In genomic region chr2:26767894-26768487, GRCh38 we compare ENCODE assay signal across 17 cellular contexts. TPM values are rescaled to one million over a fixed set of nuclear protein-coding genes. Genes with fewer than 3 reads are reported as not detected.
DNase-seq lines count a peak whose midpoint lies in the region; ATAC-seq and TF ChIP-seq lines count a peak whose summit lies in the region.
"Had no signal": no experiment of that assay in that cellular context is flagged by ENCODE, and none has a peak within 500 bp of the region (broad histone marks: within the 10 kb centered on the region; RNA-seq: fewer than 3 reads in every experiment).

No MANE protein-coding gene starts in this region.

- H4K12ac ChIP-seq in trophoblast cell (ENCODE audit: low read depth, low read length) = no peak overlapping the region

- peaks cover 10% of the 10 kb centered on the region for H3K79me2 ChIP-seq in trophoblast cell (ENCODE audit: control insufficient read depth, insufficient read depth, low read length, poor library complexity)

- H3K36me3 Mint-ChIP-seq in CD4-positive, alpha-beta T cell (ENCODE audit: low read depth) = peaks cover 25% of the 10 kb centered on the region

- intact Hi-C loops in CD4-positive, alpha-beta T cell (cut with DNase I, micrococcal nuclease) = loop anchor here in 1 of 2 experiments (10.0 kb wide), 1 partner anchor 1127 kb away; the partner anchor contains the start of genes BABAM2 and RBKS

- H3K23ac ChIP-seq in trophoblast cell (ENCODE audit: low read length) = no peak overlapping the region

- H3K4me2 ChIP-seq in trophoblast cell (ENCODE audit: low read length) = no peak overlapping the region
- H3K4me2 ChIP-seq: KMS-11 had no signal

- H3K4me1 Mint-ChIP-seq in CD4-positive, alpha-beta T cell (ENCODE audit: low read depth) = peaks cover 76% of the 10 kb centered on the region

- no peaks in the 10 kb centered on the region for H3K9me3 Mint-ChIP-seq in CD4-positive, alpha-beta T cell
- H3K9me3 Mint-ChIP-seq: activated CD4-positive, alpha-beta T cell treated with anti-CD3 and anti-CD28 coated beads, Interleukin-2, amount 10 ng/mL, durations not matched to agents 24 days and 14 days; nephron had no signal

- no peak for ATAC-seq in CD4-positive, alpha-beta T cell (ENCODE audit: poor library complexity)
- ATAC-seq in GM21529 (IDR thresholded peaks at IDR 0.05; ENCODE audit: unreplicated experiment) (no peak), HG02981 (IDR thresholded peaks at IDR 0.05; ENCODE audit: unreplicated experiment) (no peak)
- ATAC-seq: gastroesophageal sphincter had no signal

- no peak overlapping the region for H2AFZ ChIP-seq in trophoblast cell (ENCODE audit: insufficient read depth, low read length, poor library complexity)
- H2AFZ ChIP-seq: GM23248 had no signal

- CTCF ChIA-PET in CD4-positive, alpha-beta T cell (lab: Charles Lee) = no interaction called here

- H2BK12ac ChIP-seq in trophoblast cell (ENCODE audit: low read length) = no peak overlapping the region

- POLR2A ChIA-PET in CD4-positive, alpha-beta T cell (lab: Charles Lee) = no interaction called here

- no peak overlapping the region for H4K91ac ChIP-seq in trophoblast cell (ENCODE audit: low read depth, low read length)

- no peak for TF ChIP-seq CTCF in CD4-positive, alpha-beta T cell (IDR thresholded peaks at IDR 0.05)
- no peak for TF ChIP-seq CTCF in tibial nerve (IDR thresholded peaks at IDR 0.05)

- no peaks in the 10 kb centered on the region for H3K27me3 ChIP-seq in CD4-positive, alpha-beta T cell (ENCODE audit: control insufficient read depth, insufficient read depth, low read length)
- H3K27me3 ChIP-seq in trophoblast cell (ENCODE audit: insufficient read depth, low read length) = no peaks in the 10 kb centered on the region
- H3K27me3 ChIP-seq in tibial nerve = no peaks in the 10 kb centered on the region
- H3K27me3 ChIP-seq: gastroesophageal sphincter had no signal

- H3K14ac ChIP-seq in trophoblast cell (ENCODE audit: low read length) = no peak overlapping the region

- H3K36me3 ChIP-seq in trophoblast cell (ENCODE audit: control insufficient read depth in 1 of 2, insufficient read depth in 2 of 2, low read length in 2 of 2) = peaks cover 0 to 4% of the 10 kb centered on the region in 2 experiments
- H3K36me3 ChIP-seq in tibial nerve = no peaks in the 10 kb centered on the region
- H3K36me3 ChIP-seq: gastroesophageal sphincter had no signal

- no peak overlapping the region for H2BK5ac ChIP-seq in trophoblast cell (ENCODE audit: low read depth, low read length, poor library complexity)

- no peak for TF ChIP-seq EP300 in tibial nerve (IDR thresholded peaks at IDR 0.05)

- H4K8ac ChIP-seq in trophoblast cell (ENCODE audit: low read depth, low read length) = no peak overlapping the region

- WGBS in trophoblast cell (ENCODE audit: extremely low coverage, insufficient coverage, insufficient read length) = no CpG with 5 or more reads among the region's 5 CpGs
- WGBS in tibial nerve, 2 donors = 90 to 96% methylated on average over 5 of the region's 5 CpGs

- no peak overlapping the region for H2BK120ac ChIP-seq in trophoblast cell (ENCODE audit: insufficient read depth, low read length, poor library complexity)

- H3K9me3 ChIP-seq in CD4-positive, alpha-beta T cell (ENCODE audit: control insufficient read depth, low read length) = no peaks in the 10 kb centered on the region
- H3K9me3 ChIP-seq in trophoblast cell (ENCODE audit: insufficient read depth, low read depth, low read length) = no peaks in the 10 kb centered on the region
- no peaks in the 10 kb centered on the region for H3K9me3 ChIP-seq in tibial nerve
- H3K9me3 ChIP-seq: gastroesophageal sphincter had no signal

- H3K9ac ChIP-seq in trophoblast cell (ENCODE audit: low read length) = no peak overlapping the region
- H3K9ac ChIP-seq: GM23248, KMS-11 had no signal

- H3K4me3 ChIP-seq in trophoblast cell (ENCODE audit: low read depth, low read length) = no peak overlapping the region
- no peak overlapping the region for H3K4me3 ChIP-seq in tibial nerve
- H3K4me3 ChIP-seq: gastroesophageal sphincter, GM23248 had no signal

- peak overlapping the region; percentile 16 for H3K4ac ChIP-seq in trophoblast cell (ENCODE audit: low read depth, low read length)

- no peaks in the 10 kb centered on the region for H3K27me3 Mint-ChIP-seq in CD4-positive, alpha-beta T cell
- H3K27me3 Mint-ChIP-seq: activated CD4-positive, alpha-beta T cell treated with anti-CD3 and anti-CD28 coated beads, Interleukin-2, amount 10 ng/mL, durations not matched to agents 24 days and 14 days had no signal

- no peak overlapping the region for H3K27ac ChIP-seq in CD4-positive, alpha-beta T cell (ENCODE audit: low read depth, low read length)
- H3K27ac ChIP-seq in trophoblast cell (ENCODE audit: low read depth, low read length) (no peak overlapping the region), tibial nerve (peak overlapping the region in 2 of 4 donors; percentile 95)
- H3K27ac ChIP-seq: KMS-11 had no signal

- TF ChIP-seq POLR2A in tibial nerve (IDR thresholded peaks at IDR 0.05) = no peak

- no peak overlapping the region for H3K18ac ChIP-seq in trophoblast cell (ENCODE audit: low read length)

- H3K27ac Mint-ChIP-seq in CD4-positive, alpha-beta T cell = peak overlapping the region; percentile 81

- H2AK5ac ChIP-seq in trophoblast cell (ENCODE audit: low read length) = no peak overlapping the region

- no peak for DNase-seq in CD4-positive, alpha-beta T cell
- peak; percentile 88 for DNase-seq in NCI-H2029 treated with DMSO at 0.1 percent for 48 hours (lab: John Stamatoyannopoulos, UW)
- peak; percentile 58 for DNase-seq in cerebellum (ENCODE audit: low spot score)
- peak in 1 of 2 donors; percentile 49 for DNase-seq in trophoblast cell
- DNase-seq in retina = no peak
- no peak for DNase-seq in tibial nerve (ENCODE audit: low spot score in 2 of 2)
- DNase-seq: activated CD4-positive, alpha-beta T cell treated with anti-CD3 and anti-CD28 coated beads, Interleukin-2, amount 10 ng/mL, durations not matched to agents 24 days and 14 days; AML-193; GF-D8; GM23248; NCI-H146; T1000 had no signal

- H3K4me3 Mint-ChIP-seq in CD4-positive, alpha-beta T cell = no peak overlapping the region
- H3K4me3 Mint-ChIP-seq: activated CD4-positive, alpha-beta T cell treated with anti-CD3 and anti-CD28 coated beads, Interleukin-2, amount 10 ng/mL, durations not matched to agents 24 days and 14 days had no signal

- H3K4me1 ChIP-seq in trophoblast cell (ENCODE audit: control insufficient read depth in 1 of 2, insufficient read depth in 2 of 2, low read length in 2 of 2) (peaks cover 24 to 29% of the 10 kb centered on the region in 2 experiments), tibial nerve (peaks cover 0 to 88% (median 60%) of the 10 kb centered on the region in 4 donors)

- H3K79me1 ChIP-seq in trophoblast cell (ENCODE audit: low read length) = peaks cover 6% of the 10 kb centered on the region

RNA-seq across cellular contexts. Expression of gene SLC35F6, which starts 3.9 kb away (rescaled TPM):
- total RNA-seq in CD4-positive, alpha-beta T cell = 10 to 100 TPM; 32.0 to 34.2 TPM
- total RNA-seq in cerebellum (18.3 TPM), tibial nerve (10 to 100 TPM; 30.1 to 51.6 (median 43.3) TPM)
- polyA plus RNA-seq in trophoblast cell (2013) = 22.9 and 23.5 TPM in 2 replicates

RNA-seq across cellular contexts. Expression of gene CENPA, which starts 17.9 kb away (rescaled TPM):
- total RNA-seq in CD4-positive, alpha-beta T cell = 1 to 10 TPM; 1.0 to 1.1 TPM
- total RNA-seq in cerebellum (4.6 TPM), tibial nerve (1 to 10 TPM in 2 of 4 donors, not detected in 2; 3.3 to 3.5 TPM)
- 15.2 and 16.5 TPM in 2 replicates for polyA plus RNA-seq in trophoblast cell (2013)
- total RNA-seq: gastroesophageal sphincter had no signal

Comparison
In these comparisons a context has a peak if more than half of its experiments do, and no peak if none do; other contexts are left out.
1. DNase-seq: peak in NCI-H2029 treated with DMSO at 0.1 percent for 48 hours (single experiment) and cerebellum (single experiment); none in CD4-positive, alpha-beta T cell (0 of 10), retina (single experiment) and tibial nerve (0 of 2).